30 cellular contexts compared by ENCODE assay signal in the genomic region with DNA sequence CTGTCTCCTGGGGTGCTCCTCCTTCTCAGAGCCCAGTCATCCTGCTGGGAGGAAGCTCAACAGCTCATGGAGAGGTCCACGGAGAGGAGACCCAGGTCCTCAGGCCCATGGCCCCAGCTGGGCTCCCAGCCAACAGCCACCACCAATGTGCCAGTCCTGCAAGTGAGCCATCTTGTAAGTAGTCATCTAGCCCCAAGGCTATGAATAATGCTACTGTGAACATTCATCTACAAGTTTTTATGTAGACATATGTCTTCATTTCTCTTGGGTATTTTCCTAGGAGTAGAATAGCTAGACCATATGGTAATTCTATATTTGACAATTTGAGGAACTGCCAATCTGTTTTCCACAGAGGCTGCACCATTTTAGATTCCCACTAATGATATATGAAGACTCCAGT.
A peak's percentile ranks its signal among the peaks of the same experiment; 100 is the strongest.
DNase-seq lines count a peak whose midpoint lies in the region; ATAC-seq and TF ChIP-seq lines count a peak whose summit lies in the region.
"Had no signal": no experiment of that assay in that cellular context is flagged by ENCODE, and none has a peak within 500 bp of the region (broad histone marks: within the 10 kb centered on the region; RNA-seq: fewer than 3 reads in every experiment).

No MANE protein-coding gene starts in this region.

- no peak overlapping the region for H3K9ac ChIP-seq in mesenchymal stem cell (ENCODE audit: low read length)

- no peak overlapping the region for H3K23ac ChIP-seq in mesenchymal stem cell (ENCODE audit: low read length in 2 of 2)

- H3K4me1 ChIP-seq in foreskin keratinocyte (peaks cover 17% of the 10 kb centered on the region), mesenchymal stem cell (ENCODE audit: control insufficient read depth, insufficient read depth, low read depth, low read length) (peaks cover 2% of the 10 kb centered on the region)
- H3K4me1 ChIP-seq: A549, left ventricle myocardium inferior, psoas muscle had no signal

- H3K27me3 ChIP-seq in foreskin keratinocyte: no peaks in the 10 kb centered on the region
- peaks cover 0 to 11% of the 10 kb centered on the region in 2 experiments for H3K27me3 ChIP-seq in mesenchymal stem cell (ENCODE audit: control insufficient read depth in 1 of 2, insufficient read depth in 1 of 2, low read length in 2 of 2)
- H3K27me3 ChIP-seq: vagina had no signal

- H3K27ac ChIP-seq in foreskin keratinocyte: peak overlapping the region; percentile 67
- H3K27ac ChIP-seq in mesenchymal stem cell (ENCODE audit: low read length, poor library complexity, severe bottlenecking): no peak overlapping the region
- H3K27ac ChIP-seq: A549, left ventricle myocardium inferior, psoas muscle, vagina, VCaP had no signal

- no peak overlapping the region for H2BK12ac ChIP-seq in mesenchymal stem cell (ENCODE audit: low read length in 2 of 2)

- TF ChIP-seq CTCF in foreskin keratinocyte (conservative IDR thresholded peaks at IDR 0.05): no peak

- DNase-seq in EH (ENCODE audit: low read depth) (peak; percentile 83), NCI-H1694 (lab: John Stamatoyannopoulos, UW) (peak; percentile 53), T1000 (lab: John Stamatoyannopoulos, UW) (peak; percentile 29), foreskin keratinocyte (peak; percentile 68 to 90), DMS153 treated with DMSO at 0.1 percent for 48 hours (lab: John Stamatoyannopoulos, UW; ENCODE audit: unreplicated experiment) (no peak), mesenchymal stem cell (no peak)
- DNase-seq in activated naive CD4-positive, alpha-beta T cell (lab: John Stamatoyannopoulos, UW): no peak
- DNase-seq in stimulated activated naive CD4-positive, alpha-beta T cell treated with Interleukin-2 at 50 U/mL for 16 hours (lab: John Stamatoyannopoulos, UW): no peak
- DNase-seq: activated CD4-positive, alpha-beta T cell treated with anti-CD3 and anti-CD28 coated beads for 48 hours; activated CD8-positive, alpha-beta memory T cell treated with anti-CD3 and anti-CD28 coated beads for 24 hours; activated gamma-delta T cell; activated naive CD8-positive, alpha-beta T cell treated with anti-CD3 and anti-CD28 coated beads, Interleukin-2, amount 50 U/mL, for 24 hours; activated T-cell treated with anti-CD3 and anti-CD28 coated beads, Interleukin-2, amount 50 U/mL, for 1 hour; AML-193; CD4-positive, alpha-beta memory T cell; dermis blood vessel endothelial cell; DMS53; left ventricle myocardium inferior; midbrain; MV-4-11; naive thymus-derived CD8-positive, alpha-beta T cell; NCI-H146; NCI-H748 treated with DMSO at 0.1 percent for 48 hours; nucleus accumbens; psoas muscle; RPMI8226; stimulated activated naive CD8-positive, alpha-beta T cell treated with anti-CD3 and anti-CD28 coated beads, Interleukin-15, Interleukin-2, amounts not matched to agents 100 U/mL and 50 U/mL, for 24 hours had no signal

- H2BK15ac ChIP-seq in mesenchymal stem cell (ENCODE audit: low read depth, poor library complexity, severe bottlenecking): no peak overlapping the region

- no peaks in the 10 kb centered on the region for H3K79me1 ChIP-seq in mesenchymal stem cell (replicated peaks; ENCODE audit: low read length, poor library complexity, severe bottlenecking)

- 83% methylated on average over 1 of the region's 1 CpG for WGBS in mesenchymal stem cell

- no peak overlapping the region for H3K4me3 ChIP-seq in mesenchymal stem cell (ENCODE audit: insufficient read depth in 1 of 2, low read depth in 1 of 2, low read length in 2 of 2)
- H3K4me3 ChIP-seq: A549, left ventricle myocardium inferior, psoas muscle, vagina had no signal

- no peak overlapping the region for H2AFZ ChIP-seq in mesenchymal stem cell (ENCODE audit: low read depth, low read length)

- no peak overlapping the region for H3K18ac ChIP-seq in mesenchymal stem cell (ENCODE audit: low read depth in 1 of 2, low read length in 2 of 2)

- no peaks in the 10 kb centered on the region for H3K9me3 ChIP-seq in mesenchymal stem cell (ENCODE audit: control insufficient read depth, low read length)
- H3K9me3 ChIP-seq: A549, left ventricle myocardium inferior, psoas muscle, vagina had no signal

- no peak overlapping the region for H4K91ac ChIP-seq in mesenchymal stem cell (ENCODE audit: low read length)

- H2BK5ac ChIP-seq in mesenchymal stem cell (ENCODE audit: low read depth, low read length, poor library complexity, severe bottlenecking): no peak overlapping the region

- no peak overlapping the region for H4K8ac ChIP-seq in mesenchymal stem cell (ENCODE audit: low read length)

- H3K14ac ChIP-seq in mesenchymal stem cell (ENCODE audit: low read length in 2 of 2): no peak overlapping the region

- H2AK5ac ChIP-seq in mesenchymal stem cell (ENCODE audit: low read length, severe bottlenecking): no peak overlapping the region

- H3K36me3 ChIP-seq in mesenchymal stem cell (ENCODE audit: control insufficient read depth in 1 of 2, insufficient read depth in 2 of 2, low read depth in 1 of 2, low read length in 2 of 2): no peaks in the 10 kb centered on the region
- H3K36me3 ChIP-seq: left ventricle myocardium inferior, vagina had no signal

- peak; percentile 84 for ATAC-seq in foreskin keratinocyte
- ATAC-seq: A549; activated naive CD8-positive, alpha-beta T cell treated with anti-CD3 and anti-CD28 coated beads, Interleukin-2, amount 50 U/mL, for 24 hours; naive thymus-derived CD8-positive, alpha-beta T cell; psoas muscle; stimulated activated naive CD8-positive, alpha-beta T cell treated with anti-CD3 and anti-CD28 coated beads, Interleukin-15, Interleukin-2, amounts not matched to agents 100 U/mL and 50 U/mL, for 24 hours had no signal

- no peak overlapping the region for H3K4me2 ChIP-seq in mesenchymal stem cell (ENCODE audit: low read length, poor library complexity, severe bottlenecking)
- H3K4me2 ChIP-seq: A549 had no signal

- H3K4ac ChIP-seq in mesenchymal stem cell (ENCODE audit: low read depth in 1 of 2, low read length in 2 of 2): no peak overlapping the region

- no peak overlapping the region for H2BK120ac ChIP-seq in mesenchymal stem cell (ENCODE audit: low read depth, low read length)

Comparison
In these comparisons a context has a peak if more than half of its experiments do, and no peak if none do; other contexts are left out.
1. DNase-seq: peak in EH (single experiment), NCI-H1694 (single experiment), T1000 (single experiment) and foreskin keratinocyte (2 of 2); none in DMS153 treated with DMSO at 0.1 percent for 48 hours (single experiment), activated naive CD4-positive, alpha-beta T cell (0 of 4), stimulated activated naive CD4-positive, alpha-beta T cell treated with Interleukin-2 at 50 U/mL for 16 hours (single experiment) and mesenchymal stem cell (single experiment).